8 cellular contexts compared by ENCODE assay signal in genomic region chr10:31157125-31157983, GRCh38.
DNase-seq lines count a peak whose midpoint lies in the region; ATAC-seq and TF ChIP-seq lines count a peak whose summit lies in the region.

No MANE protein-coding gene starts in this region.

- no peak for ATAC-seq in GM21367 (IDR thresholded peaks at IDR 0.05; ENCODE audit: unreplicated experiment)
- no peak for ATAC-seq in HG03378 (IDR thresholded peaks at IDR 0.05; ENCODE audit: unreplicated experiment)
- no peak for ATAC-seq in GM21529 (IDR thresholded peaks at IDR 0.05; ENCODE audit: unreplicated experiment)

- no peak overlapping the region for H3K4me3 ChIP-seq in foreskin fibroblast (ENCODE audit: low read depth in 1 of 2, low read length in 2 of 2)

- no peak for TF ChIP-seq CTCF in foreskin fibroblast (IDR thresholded peaks at IDR 0.05; ENCODE audit: low read depth, low read length)

- DNase-seq in DMS79 (lab: John Stamatoyannopoulos, UW): peak; percentile 65
- DNase-seq in NCI-H774 (lab: John Stamatoyannopoulos, UW): peak; percentile 11
- DNase-seq in foreskin fibroblast: peak; percentile 79 to 88
- peak; percentile 29 to 90 (median 48) for DNase-seq in posterior cingulate gyrus
- no peak for DNase-seq in stimulated activated CD4-positive, alpha-beta T cell treated with anti-CD3 and anti-CD28 coated beads, Interleukin-2, amount 100 ng/mL, for 24 hours

- intact Hi-C loops in posterior cingulate gyrus (cut with DNase I): no loop called here

Comparison
In these comparisons a context has a peak if more than half of its experiments do, and no peak if none do; other contexts are left out.
1. DNase-seq: peak in DMS79 (single experiment), NCI-H774 (single experiment), foreskin fibroblast (2 of 2) and posterior cingulate gyrus (10 of 10); none in stimulated activated CD4-positive, alpha-beta T cell treated with anti-CD3 and anti-CD28 coated beads, Interleukin-2, amount 100 ng/mL, for 24 hours (0 of 2).